27 cellular contexts compared by ENCODE assay signal in genomic region chr15:31802761-31803160, GRCh38.
"Had no signal": no experiment of that assay in that cellular context is flagged by ENCODE, and none has a peak within 500 bp of the region (broad histone marks: within the 10 kb centered on the region; RNA-seq: fewer than 3 reads in every experiment).

No MANE protein-coding gene starts in this region.

- ATAC-seq: esophagus mucosa; gastroesophageal sphincter; left colon; left ventricle myocardium superior; mucosa of descending colon; natural killer cell treated with Interleukin-12 subunit alpha and Interleukin-12 subunit beta and Interleukin-15 and Interleukin-18, amount 100 ng/mL, for 72 hours; sciatic nerve had no signal

- H3K4me2 ChIP-seq: neural progenitor cell had no signal

- FAIRE-seq: islet of Langerhans, urothelium cell line had no signal

- H3K4me3 ChIP-seq: colonic mucosa, gastroesophageal sphincter, heart right ventricle, mucosa of descending colon, neural progenitor cell, stomach, testis, tibial artery had no signal

- H3K27me3 ChIP-seq: colonic mucosa, gastroesophageal sphincter, heart right ventricle, neural progenitor cell, stomach, testis, tibial artery had no signal

- H3K79me2 ChIP-seq: parathyroid adenoma had no signal

- H3K36me3 ChIP-seq: colonic mucosa, gastroesophageal sphincter, heart right ventricle, neural progenitor cell, stomach, tibial artery had no signal

- H3K9ac ChIP-seq: neural progenitor cell, parathyroid adenoma had no signal

- DNase-seq: colonic mucosa; effector CD8-positive, alpha-beta T cell; endodermal cell; foreskin fibroblast; glutamatergic neuron; heart right ventricle; hippocampal formation; left colon; left ventricle myocardium superior; mesenchymal stem cell; mucosa of descending colon; naive B cell; stimulated activated CD4-positive, alpha-beta T cell treated with anti-CD3 and anti-CD28 coated beads, Interleukin-2, amount 100 ng/mL, for 24 hours; stimulated activated CD4-positive, alpha-beta T cell treated with anti-CD3 and anti-CD28 coated beads, Interleukin-4, amount 100 ng/mL, for 24 hours; stimulated activated naive CD4-positive, alpha-beta T cell treated with Interleukin-2 at 50 U/mL for 16 hours; stomach; testis; tibial artery had no signal

- H3K9me3 ChIP-seq: colonic mucosa, gastroesophageal sphincter, heart right ventricle, mucosa of descending colon, stomach, testis, tibial artery had no signal

- H3K27ac ChIP-seq: colonic mucosa, epithelial cell of prostate, gastroesophageal sphincter, heart right ventricle, neural progenitor cell, parathyroid adenoma, stomach, testis, tibial artery had no signal

- H3K4me1 ChIP-seq: colonic mucosa, parathyroid adenoma, stomach, testis, tibial artery had no signal

- H2AFZ ChIP-seq: neural progenitor cell, parathyroid adenoma had no signal
